8 cellular contexts compared by ENCODE assay signal in genomic region chr11:72585762-72586590, GRCh38.
DNase-seq lines count a peak whose midpoint lies in the region; ATAC-seq and TF ChIP-seq lines count a peak whose summit lies in the region.

No MANE protein-coding gene starts in this region.

- TF ChIP-seq POLR2A in vagina (IDR thresholded peaks at IDR 0.05), result no peak

- intact Hi-C loops in vagina (cut with DNase I), result loop anchor here (2.0 kb wide), 1 partner anchor 59 kb away; no protein-coding TSS in a partner anchor

- no peak overlapping the region for H3K4me3 ChIP-seq in parathyroid adenoma (ENCODE audit: low read depth, low read length)
- H3K4me3 ChIP-seq in vagina, result no peak overlapping the region

- TF ChIP-seq CTCF in LNCAP (IDR thresholded peaks at IDR 0.05) (peak; percentile 96), RWPE1 (conservative IDR thresholded peaks at IDR 0.05; ENCODE audit: low read depth) (peak; percentile 96), foreskin keratinocyte (conservative IDR thresholded peaks at IDR 0.05) (peak; percentile 92), parathyroid adenoma (IDR thresholded peaks at IDR 0.05) (peak; percentile 85), vagina (IDR thresholded peaks at IDR 0.05) (peak; percentile 86 to 91 (median 87))

- no peak overlapping the region for H3K9ac ChIP-seq in parathyroid adenoma

- no peaks in the 10 kb centered on the region for H3K36me3 ChIP-seq in parathyroid adenoma (ENCODE audit: control insufficient read depth, insufficient read depth, low read length)
- H3K36me3 ChIP-seq in vagina, result no peaks in the 10 kb centered on the region

- CTCF ChIA-PET in RWPE1 (lab: Yijun Ruan, JAX), result interaction anchor here (0.6 to 1.9 kb wide), 15 partner anchors 9 to 838 kb away, joined by 3 to 10 read pairs (median 3); no protein-coding TSS in a partner anchor

- no peak overlapping the region for H3K4me2 ChIP-seq in parathyroid adenoma (ENCODE audit: low read length)

- H3K79me2 ChIP-seq in parathyroid adenoma, result no peaks in the 10 kb centered on the region

- H3K4me1 ChIP-seq in foreskin keratinocyte (no peaks in the 10 kb centered on the region), parathyroid adenoma (no peaks in the 10 kb centered on the region), vagina (peaks cover 30% of the 10 kb centered on the region)

- DNase-seq in GM03348 (ENCODE audit: low spot score) (peak; percentile 84), RWPE1 (ENCODE audit: low spot score) (peak; percentile 70), foreskin keratinocyte (peak; percentile 28 to 52), vagina (ENCODE audit: extremely low spot score in 2 of 2) (no peak)
- DNase-seq in activated effector memory CD4-positive, alpha-beta T cell treated with anti-CD3 and anti-CD28 coated beads, Interleukin-2, amount 50 U/mL, for 16 hours, result peak; percentile 77

- ATAC-seq in foreskin keratinocyte, result peak; percentile 50
- ATAC-seq in HG02884 (IDR thresholded peaks at IDR 0.05; ENCODE audit: unreplicated experiment), result no peak

- POLR2A ChIA-PET in RWPE1 (lab: Yijun Ruan, JAX; ENCODE audit: low non-redundant PET), result no interaction called here

- H2AFZ ChIP-seq in parathyroid adenoma, result peak overlapping the region; percentile 42

- no peaks in the 10 kb centered on the region for H3K9me3 ChIP-seq in parathyroid adenoma (ENCODE audit: control insufficient read depth, low read length)
- H3K9me3 ChIP-seq in vagina, result no peaks in the 10 kb centered on the region

- H3K27ac ChIP-seq in RWPE1 (no peak overlapping the region), foreskin keratinocyte (no peak overlapping the region), parathyroid adenoma (no peak overlapping the region), vagina (no peak overlapping the region)

- H3K27me3 ChIP-seq in foreskin keratinocyte (peaks cover 36% of the 10 kb centered on the region), parathyroid adenoma (ENCODE audit: control insufficient read depth, insufficient read depth, low read length) (no peaks in the 10 kb centered on the region), vagina (no peaks in the 10 kb centered on the region)

Comparison
In these comparisons a context has a peak if more than half of its experiments do, and no peak if none do; other contexts are left out.
1. DNase-seq: peak in GM03348 (single experiment), RWPE1 (single experiment), activated effector memory CD4-positive, alpha-beta T cell treated with anti-CD3 and anti-CD28 coated beads, Interleukin-2, amount 50 U/mL, for 16 hours (single experiment) and foreskin keratinocyte (2 of 2); none in vagina (0 of 2).
2. Peak in every context shown above with its lines, with median percentiles within 50 percentile points of each other: CTCF ChIP-seq.